ENCODE assay signal across 11 cellular contexts in the genomic region with DNA sequence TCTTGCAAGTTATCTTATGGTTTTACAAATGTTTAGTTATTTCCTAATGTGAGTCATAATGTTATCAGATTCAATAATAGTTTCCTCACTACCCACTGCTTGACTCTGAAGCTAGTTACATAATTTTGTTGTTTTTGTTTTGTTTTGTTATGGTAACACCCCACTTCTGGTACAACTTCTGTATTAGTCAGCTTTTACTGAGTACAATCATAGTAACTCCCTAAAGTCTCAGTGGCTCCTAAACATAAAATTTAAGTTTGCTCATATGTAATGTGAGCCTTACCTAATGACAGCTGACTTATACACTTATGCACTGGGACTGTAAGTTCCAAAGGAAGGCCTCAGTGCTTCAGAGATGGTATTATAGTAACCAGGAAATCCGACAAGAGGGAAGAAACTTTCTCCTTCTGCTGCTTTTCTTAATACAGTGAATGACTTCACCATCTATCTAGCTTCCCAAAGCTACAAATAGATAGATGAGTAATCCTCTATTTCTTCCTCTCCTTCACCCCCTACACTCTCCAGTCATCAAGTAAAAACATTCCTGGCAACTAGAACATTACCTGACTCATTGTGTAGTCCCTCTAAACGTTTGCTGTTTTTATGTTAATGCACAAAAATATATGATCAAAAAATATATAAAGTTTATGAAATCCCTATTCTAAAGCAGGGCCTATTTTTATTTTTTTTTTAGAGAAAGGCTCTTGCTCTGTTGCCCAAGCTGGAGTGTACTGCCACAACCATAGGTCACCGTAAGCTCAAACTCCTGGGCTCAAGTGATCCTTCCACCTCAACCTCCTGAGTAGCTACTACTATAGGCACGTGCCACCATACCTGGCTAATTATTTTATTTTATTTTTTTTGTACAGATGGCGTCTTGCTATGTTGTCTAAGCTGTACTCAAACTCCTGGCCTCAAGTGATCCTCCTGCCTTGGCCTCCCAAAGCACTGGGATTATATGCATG.
A peak's percentile ranks its signal among the peaks of the same experiment; 100 is the strongest.
DNase-seq lines count a peak whose midpoint lies in the region; ATAC-seq and TF ChIP-seq lines count a peak whose summit lies in the region.
"Had no signal": no experiment of that assay in that cellular context is flagged by ENCODE, and none has a peak within 500 bp of the region (broad histone marks: within the 10 kb centered on the region; RNA-seq: fewer than 3 reads in every experiment).

No MANE protein-coding gene starts in this region.

- H3K4me3 Mint-ChIP-seq in WTC11: no peak overlapping the region
- H3K4me3 Mint-ChIP-seq: stimulated activated naive CD8-positive, alpha-beta T cell treated with anti-CD3 and anti-CD28 coated beads, Interleukin-15, amount 100 ng/mL, for 72 hours had no signal

- no peak for ATAC-seq in activated CD4-positive, CD25-positive, alpha-beta regulatory T cell treated with anti-CD3 and anti-CD28 coated beads, Interleukin-2, amount 50 U/mL, for 24 hours
- no peak for ATAC-seq in WTC11
- ATAC-seq in GM21381 (IDR thresholded peaks at IDR 0.05; ENCODE audit: unreplicated experiment): no peak
- ATAC-seq: stimulated activated naive CD8-positive, alpha-beta T cell treated with anti-CD3 and anti-CD28 coated beads, Interleukin-15, amount 100 ng/mL, for 72 hours had no signal

- no peak overlapping the region for H3K4me3 ChIP-seq in epithelial cell of proximal tubule (ENCODE audit: low read depth, low read length)

- no peaks in the 10 kb centered on the region for H3K27me3 Mint-ChIP-seq in WTC11 (ENCODE audit: low read depth)

- DNase-seq in EH (ENCODE audit: low read depth): peak; percentile 83
- DNase-seq in RWPE1 (ENCODE audit: low spot score): peak; percentile 25
- DNase-seq in epithelial cell of proximal tubule (ENCODE audit: low read depth): peak; percentile 43
- peak; percentile 63 for DNase-seq in non-pigmented ciliary epithelial cell (ENCODE audit: low read depth)
- no peak for DNase-seq in WTC11 (ENCODE audit: low spot score)
- no peak for DNase-seq in COR-L47 (lab: John Stamatoyannopoulos, UW)
- DNase-seq: effector CD8-positive, alpha-beta T cell; stimulated activated naive CD8-positive, alpha-beta T cell treated with anti-CD3 and anti-CD28 coated beads, Interleukin-15, amount 100 ng/mL, for 72 hours had no signal

- POLR2A ChIA-PET in RWPE1 (lab: Yijun Ruan, JAX; ENCODE audit: low non-redundant PET): no interaction called here
- POLR2A ChIA-PET in WTC11 (lab: Charles Lee): interaction anchor here (0.5 kb wide), 1 partner anchor 243 kb away, joined by 8 read pairs; no protein-coding TSS in a partner anchor

- H3K27ac ChIP-seq in RWPE1: no peak overlapping the region
- H3K27ac ChIP-seq: C4-2B had no signal

- no peak overlapping the region for H3K27ac Mint-ChIP-seq in WTC11
- H3K27ac Mint-ChIP-seq: stimulated activated naive CD8-positive, alpha-beta T cell treated with anti-CD3 and anti-CD28 coated beads, Interleukin-15, amount 100 ng/mL, for 72 hours had no signal

- peaks cover 5% of the 10 kb centered on the region for H3K36me3 Mint-ChIP-seq in WTC11

- CTCF ChIA-PET in RWPE1 (lab: Yijun Ruan, JAX): interaction anchor here (1.2 kb wide), 1 partner anchor 26 kb away, joined by 7 read pairs; no protein-coding TSS in a partner anchor
- CTCF ChIA-PET in WTC11 (lab: Charles Lee): no interaction called here

- H3K4me1 Mint-ChIP-seq in WTC11: no peaks in the 10 kb centered on the region
- H3K4me1 Mint-ChIP-seq: stimulated activated naive CD8-positive, alpha-beta T cell treated with anti-CD3 and anti-CD28 coated beads, Interleukin-15, amount 100 ng/mL, for 72 hours had no signal

- no peak for TF ChIP-seq CTCF in RWPE1 (conservative IDR thresholded peaks at IDR 0.05; ENCODE audit: low read depth)
- TF ChIP-seq CTCF in epithelial cell of proximal tubule (conservative IDR thresholded peaks at IDR 0.05; ENCODE audit: low read depth, low read length): no peak
- TF ChIP-seq CTCF in WTC11 (IDR thresholded peaks at IDR 0.05): no peak

- H3K9me3 Mint-ChIP-seq in WTC11: peaks cover 32% of the 10 kb centered on the region

TF ChIP-seq in WTC11, 78 proteins besides CTCF, POLR2A, EP300 and RAD21:
- no peak for TF ChIP-seq OVOL2 (CRISPR knock-in tag; IDR thresholded peaks at IDR 0.05; ENCODE audit: borderline replicate concordance)
- TF ChIP-seq HMGA2 (CRISPR knock-in tag; IDR thresholded peaks at IDR 0.05): no peak
- no peak for TF ChIP-seq NFATC4 (CRISPR knock-in tag; IDR thresholded peaks at IDR 0.05)
- TF ChIP-seq, protein P1, sequence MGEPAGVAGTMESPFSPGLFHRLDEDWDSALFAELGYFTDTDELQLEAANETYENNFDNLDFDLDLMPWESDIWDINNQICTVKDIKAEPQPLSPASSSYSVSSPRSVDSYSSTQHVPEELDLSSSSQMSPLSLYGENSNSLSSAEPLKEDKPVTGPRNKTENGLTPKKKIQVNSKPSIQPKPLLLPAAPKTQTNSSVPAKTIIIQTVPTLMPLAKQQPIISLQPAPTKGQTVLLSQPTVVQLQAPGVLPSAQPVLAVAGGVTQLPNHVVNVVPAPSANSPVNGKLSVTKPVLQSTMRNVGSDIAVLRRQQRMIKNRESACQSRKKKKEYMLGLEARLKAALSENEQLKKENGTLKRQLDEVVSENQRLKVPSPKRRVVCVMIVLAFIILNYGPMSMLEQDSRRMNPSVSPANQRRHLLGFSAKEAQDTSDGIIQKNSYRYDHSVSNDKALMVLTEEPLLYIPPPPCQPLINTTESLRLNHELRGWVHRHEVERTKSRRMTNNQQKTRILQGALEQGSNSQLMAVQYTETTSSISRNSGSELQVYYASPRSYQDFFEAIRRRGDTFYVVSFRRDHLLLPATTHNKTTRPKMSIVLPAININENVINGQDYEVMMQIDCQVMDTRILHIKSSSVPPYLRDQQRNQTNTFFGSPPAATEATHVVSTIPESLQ (CRISPR knock-in tag; IDR thresholded peaks at IDR 0.05): no peak
- no peak for TF ChIP-seq NR2C2 (CRISPR knock-in tag; IDR thresholded peaks at IDR 0.05)
- no peak for TF ChIP-seq ZNF232 (CRISPR knock-in tag; IDR thresholded peaks at IDR 0.05)
- no peak for TF ChIP-seq TCF7 (CRISPR knock-in tag; IDR thresholded peaks at IDR 0.05; ENCODE audit: low read depth)
- TF ChIP-seq, protein P2, sequence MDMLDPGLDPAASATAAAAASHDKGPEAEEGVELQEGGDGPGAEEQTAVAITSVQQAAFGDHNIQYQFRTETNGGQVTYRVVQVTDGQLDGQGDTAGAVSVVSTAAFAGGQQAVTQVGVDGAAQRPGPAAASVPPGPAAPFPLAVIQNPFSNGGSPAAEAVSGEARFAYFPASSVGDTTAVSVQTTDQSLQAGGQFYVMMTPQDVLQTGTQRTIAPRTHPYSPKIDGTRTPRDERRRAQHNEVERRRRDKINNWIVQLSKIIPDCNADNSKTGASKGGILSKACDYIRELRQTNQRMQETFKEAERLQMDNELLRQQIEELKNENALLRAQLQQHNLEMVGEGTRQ (CRISPR knock-in tag; IDR thresholded peaks at IDR 0.05): no peak
- TF ChIP-seq, protein P3, sequence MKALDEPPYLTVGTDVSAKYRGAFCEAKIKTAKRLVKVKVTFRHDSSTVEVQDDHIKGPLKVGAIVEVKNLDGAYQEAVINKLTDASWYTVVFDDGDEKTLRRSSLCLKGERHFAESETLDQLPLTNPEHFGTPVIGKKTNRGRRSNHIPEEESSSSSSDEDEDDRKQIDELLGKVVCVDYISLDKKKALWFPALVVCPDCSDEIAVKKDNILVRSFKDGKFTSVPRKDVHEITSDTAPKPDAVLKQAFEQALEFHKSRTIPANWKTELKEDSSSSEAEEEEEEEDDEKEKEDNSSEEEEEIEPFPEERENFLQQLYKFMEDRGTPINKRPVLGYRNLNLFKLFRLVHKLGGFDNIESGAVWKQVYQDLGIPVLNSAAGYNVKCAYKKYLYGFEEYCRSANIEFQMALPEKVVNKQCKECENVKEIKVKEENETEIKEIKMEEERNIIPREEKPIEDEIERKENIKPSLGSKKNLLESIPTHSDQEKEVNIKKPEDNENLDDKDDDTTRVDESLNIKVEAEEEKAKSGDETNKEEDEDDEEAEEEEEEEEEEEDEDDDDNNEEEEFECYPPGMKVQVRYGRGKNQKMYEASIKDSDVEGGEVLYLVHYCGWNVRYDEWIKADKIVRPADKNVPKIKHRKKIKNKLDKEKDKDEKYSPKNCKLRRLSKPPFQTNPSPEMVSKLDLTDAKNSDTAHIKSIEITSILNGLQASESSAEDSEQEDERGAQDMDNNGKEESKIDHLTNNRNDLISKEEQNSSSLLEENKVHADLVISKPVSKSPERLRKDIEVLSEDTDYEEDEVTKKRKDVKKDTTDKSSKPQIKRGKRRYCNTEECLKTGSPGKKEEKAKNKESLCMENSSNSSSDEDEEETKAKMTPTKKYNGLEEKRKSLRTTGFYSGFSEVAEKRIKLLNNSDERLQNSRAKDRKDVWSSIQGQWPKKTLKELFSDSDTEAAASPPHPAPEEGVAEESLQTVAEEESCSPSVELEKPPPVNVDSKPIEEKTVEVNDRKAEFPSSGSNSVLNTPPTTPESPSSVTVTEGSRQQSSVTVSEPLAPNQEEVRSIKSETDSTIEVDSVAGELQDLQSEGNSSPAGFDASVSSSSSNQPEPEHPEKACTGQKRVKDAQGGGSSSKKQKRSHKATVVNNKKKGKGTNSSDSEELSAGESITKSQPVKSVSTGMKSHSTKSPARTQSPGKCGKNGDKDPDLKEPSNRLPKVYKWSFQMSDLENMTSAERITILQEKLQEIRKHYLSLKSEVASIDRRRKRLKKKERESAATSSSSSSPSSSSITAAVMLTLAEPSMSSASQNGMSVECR (CRISPR knock-in tag; IDR thresholded peaks at IDR 0.05; ENCODE audit: borderline replicate concordance): no peak
- no peak for TF ChIP-seq CREM (CRISPR knock-in tag; IDR thresholded peaks at IDR 0.05)
- no peak for TF ChIP-seq MYBL2 (CRISPR knock-in tag; IDR thresholded peaks at IDR 0.05)
- TF ChIP-seq, protein P4, sequence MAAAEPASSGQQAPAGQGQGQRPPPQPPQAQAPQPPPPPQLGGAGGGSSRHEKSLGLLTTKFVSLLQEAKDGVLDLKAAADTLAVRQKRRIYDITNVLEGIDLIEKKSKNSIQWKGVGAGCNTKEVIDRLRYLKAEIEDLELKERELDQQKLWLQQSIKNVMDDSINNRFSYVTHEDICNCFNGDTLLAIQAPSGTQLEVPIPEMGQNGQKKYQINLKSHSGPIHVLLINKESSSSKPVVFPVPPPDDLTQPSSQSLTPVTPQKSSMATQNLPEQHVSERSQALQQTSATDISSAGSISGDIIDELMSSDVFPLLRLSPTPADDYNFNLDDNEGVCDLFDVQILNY (CRISPR knock-in tag; IDR thresholded peaks at IDR 0.05): no peak
- TF ChIP-seq SMAD3 (CRISPR knock-in tag; IDR thresholded peaks at IDR 0.05; ENCODE audit: borderline replicate concordance): no peak
- no peak for TF ChIP-seq GABPB1 (CRISPR knock-in tag; IDR thresholded peaks at IDR 0.05)

Comparison
In these comparisons a context has a peak if more than half of its experiments do, and no peak if none do; other contexts are left out.
1. DNase-seq: peak in EH (single experiment), RWPE1 (single experiment), epithelial cell of proximal tubule (single experiment) and non-pigmented ciliary epithelial cell (single experiment); none in WTC11 (single experiment) and COR-L47 (single experiment).